17 cellular contexts compared by ENCODE assay signal in genomic region chr2:214196260-214196659, GRCh38.
DNase-seq lines count a peak whose midpoint lies in the region; ATAC-seq, FAIRE-seq and TF ChIP-seq lines count a peak whose summit lies in the region.
"Had no signal": no experiment of that assay in that cellular context is flagged by ENCODE, and none has a peak within 500 bp of the region (broad histone marks: within the 10 kb centered on the region; RNA-seq: fewer than 3 reads in every experiment).

No MANE protein-coding gene starts in this region.

- H3K4me3 ChIP-seq in IMR-90 (ENCODE audit: insufficient read depth, low read depth, low read length) (no peak overlapping the region), fibroblast of lung (replicated peaks in 1 of 4; ENCODE audit: control extremely low read depth in 1 of 4, insufficient read depth in 1 of 4, low read depth in 3 of 4, low read length in 4 of 4) (no peak overlapping the region), HepG2 (replicated peaks in 1 of 3; ENCODE audit: insufficient read depth in 1 of 3, low read depth in 2 of 3, low read length in 3 of 3) (no peak overlapping the region), trophoblast cell (ENCODE audit: low read depth, low read length) (no peak overlapping the region)
- H3K4me3 ChIP-seq: BLaER1, GM23338 had no signal

- in situ Hi-C loops in IMR-90 (cut with MboI; ENCODE audit: low sequenced_read_pairs) = no loop called here
- in situ Hi-C loops in HepG2 (cut with HindIII; ENCODE audit: extremely low pct_ligation_motif_present, low pct_unique_long_range_greater_than_20kb) = no loop called here

- H2AK5ac ChIP-seq in IMR-90 (ENCODE audit: low read depth, low read length) = no peak overlapping the region
- no peak overlapping the region for H2AK5ac ChIP-seq in trophoblast cell (ENCODE audit: low read length)

- no peak overlapping the region for H3K4me3 Mint-ChIP-seq in T-cell
- H3K4me3 Mint-ChIP-seq in natural killer cell treated with Interleukin-12 subunit alpha and Interleukin-12 subunit beta and Interleukin-15 and Interleukin-18, amount 100 ng/mL, for 72 hours = no peak overlapping the region
- H3K4me3 Mint-ChIP-seq: CD14-positive monocyte; CD4-positive, alpha-beta memory T cell; GM23338 had no signal

- no peak for TF ChIP-seq POLR2A in IMR-90 (IDR thresholded peaks at IDR 0.05; ENCODE audit: low read depth, low read length)
- no peak for TF ChIP-seq POLR2A in HepG2 (IDR thresholded peaks at IDR 0.05; ENCODE audit: insufficient read depth in 1 of 2, low read depth in 2 of 2, low read length in 2 of 2)

- TF ChIP-seq RAD21 in IMR-90 (IDR thresholded peaks at IDR 0.05; ENCODE audit: low read length) (no peak), HepG2 (CRISPR knock-in tag; IDR thresholded peaks at IDR 0.05) (no peak)

- intact Hi-C loops in IMR-90 (cut with micrococcal nuclease) = no loop called here
- intact Hi-C loops in HepG2 (cut with micrococcal nuclease; ENCODE audit: unreplicated experiment) = no loop called here

- H2BK15ac ChIP-seq in IMR-90 (ENCODE audit: low read depth, low read length) = no peak overlapping the region

- TF ChIP-seq EP300 in HepG2 (IDR thresholded peaks at IDR 0.05; ENCODE audit: low read depth in 2 of 2, low read length in 2 of 2) (no peak), HepG2 (CRISPR knock-in tag; IDR thresholded peaks at IDR 0.05; ENCODE audit: borderline replicate concordance) (no peak)

- H2BK5ac ChIP-seq in IMR-90 (ENCODE audit: low read depth, low read length, poor library complexity, severe bottlenecking) = no peak overlapping the region
- no peak overlapping the region for H2BK5ac ChIP-seq in trophoblast cell (ENCODE audit: low read depth, low read length, poor library complexity)

- no peak overlapping the region for H3K4me2 ChIP-seq in IMR-90 (ENCODE audit: low read depth, low read length)
- H3K4me2 ChIP-seq in fibroblast of lung (ENCODE audit: extremely low read depth, insufficient read depth, low read length) = no peak overlapping the region
- no peak overlapping the region for H3K4me2 ChIP-seq in HepG2 (ENCODE audit: low read depth, low read length)
- no peak overlapping the region for H3K4me2 ChIP-seq in trophoblast cell (ENCODE audit: low read length)
- H3K4me2 ChIP-seq: BLaER1, GM23338 had no signal

- POLR2A ChIA-PET in IMR-90 (lab: Charles Lee; ENCODE audit: unreplicated experiment) (interaction anchor here (0.6 kb wide), 1 partner anchor 139 kb away, joined by 5 read pairs; no protein-coding TSS in a partner anchor), HepG2 (lab: Yijun Ruan, JAX) (no interaction called here), T-cell (lab: Charles Lee) (no interaction called here)

- ATAC-seq in IMR-90 (ENCODE audit: low read depth) (no peak), HepG2 (no peak), T-cell (replicated peaks in 1 of 4) (no peak)
- ATAC-seq in natural killer cell treated with Interleukin-12 subunit alpha and Interleukin-12 subunit beta and Interleukin-15 and Interleukin-18, amount 100 ng/mL, for 72 hours = no peak
- ATAC-seq: GM23338 had no signal

- no peak overlapping the region for H2BK12ac ChIP-seq in trophoblast cell (ENCODE audit: low read length)

- no peak overlapping the region for H4K91ac ChIP-seq in IMR-90 (ENCODE audit: insufficient read depth, low read depth, low read length)
- no peak overlapping the region for H4K91ac ChIP-seq in trophoblast cell (ENCODE audit: low read depth, low read length)

- H2BK120ac ChIP-seq in IMR-90 (ENCODE audit: low read depth, low read length) (no peak overlapping the region), trophoblast cell (ENCODE audit: insufficient read depth, low read length, poor library complexity) (no peak overlapping the region)

- H3K4me1 Mint-ChIP-seq in T-cell = no peaks in the 10 kb centered on the region
- no peaks in the 10 kb centered on the region for H3K4me1 Mint-ChIP-seq in natural killer cell treated with Interleukin-12 subunit alpha and Interleukin-12 subunit beta and Interleukin-15 and Interleukin-18, amount 100 ng/mL, for 72 hours (ENCODE audit: low read depth in 2 of 2)
- H3K4me1 Mint-ChIP-seq: CD14-positive monocyte; CD4-positive, alpha-beta memory T cell had no signal

- H3K79me1 ChIP-seq in IMR-90 (ENCODE audit: low read depth in 1 of 2, low read length in 2 of 2) (no peaks in the 10 kb centered on the region), trophoblast cell (ENCODE audit: low read length) (no peaks in the 10 kb centered on the region)

- H3K9ac ChIP-seq in IMR-90 (ENCODE audit: low read depth, low read length) (no peak overlapping the region), fibroblast of lung (ENCODE audit: insufficient read depth, low read length) (no peak overlapping the region), HepG2 (ENCODE audit: insufficient read depth, low read depth, low read length) (no peak overlapping the region), trophoblast cell (ENCODE audit: low read length) (no peak overlapping the region)
- H3K9ac ChIP-seq: BLaER1 had no signal

- H4K8ac ChIP-seq in IMR-90 (ENCODE audit: low read depth in 2 of 2, low read length in 2 of 2) = no peak overlapping the region
- H4K8ac ChIP-seq in trophoblast cell (ENCODE audit: low read depth, low read length) = no peak overlapping the region

- no CpG with 5 or more reads among the region's 2 CpGs for WGBS in IMR-90 (ENCODE audit: extremely low coverage in 2 of 2, insufficient read length in 1 of 2), 2 experiments
- WGBS in HepG2 (ENCODE audit: low lambda C conversion rate) = 0% methylated on average over 2 of the region's 2 CpGs
- no CpG with 5 or more reads among the region's 2 CpGs for WGBS in trophoblast cell (ENCODE audit: extremely low coverage, insufficient coverage, insufficient read length)

- H3K27me3 Mint-ChIP-seq in T-cell = no peaks in the 10 kb centered on the region
- H3K27me3 Mint-ChIP-seq in natural killer cell treated with Interleukin-12 subunit alpha and Interleukin-12 subunit beta and Interleukin-15 and Interleukin-18, amount 100 ng/mL, for 72 hours = no peaks in the 10 kb centered on the region
- H3K27me3 Mint-ChIP-seq: CD4-positive, alpha-beta memory T cell had no signal

- DNase-seq in IMR-90 (no peak), fibroblast of lung (ENCODE audit: low read depth in 2 of 2) (no peak), HepG2 (ENCODE audit: low spot score) (no peak), trophoblast cell (peak; percentile 2 to 28), NCI-H1436 treated with DMSO at 0.1 percent for 48 hours (lab: John Stamatoyannopoulos, UW) (no peak), T-cell (no peak)
- DNase-seq in natural killer cell treated with Interleukin-12 subunit alpha and Interleukin-12 subunit beta and Interleukin-15 and Interleukin-18, amount 100 ng/mL, for 72 hours (ENCODE audit: low spot score) = no peak
- DNase-seq: 8988T; CD4-positive, alpha-beta memory T cell; DMS79 treated with DMSO at 0.1 percent for 48 hours; GF-D8; HCEC 1CT had no signal

- H3K36me3 ChIP-seq in IMR-90 (ENCODE audit: control insufficient read depth, insufficient read depth, low read length) (no peaks in the 10 kb centered on the region), fibroblast of lung (ENCODE audit: control insufficient read depth, insufficient read depth, low read length) (no peaks in the 10 kb centered on the region), HepG2 (replicated peaks in 1 of 2; ENCODE audit: control insufficient read depth in 1 of 2, insufficient read depth in 2 of 2, low read length in 2 of 2) (no peaks in the 10 kb centered on the region), trophoblast cell (ENCODE audit: control insufficient read depth in 1 of 2, insufficient read depth in 2 of 2, low read length in 2 of 2) (no peaks in the 10 kb centered on the region)
- H3K36me3 ChIP-seq: BLaER1 had no signal

- no peaks in the 10 kb centered on the region for H3K27me3 ChIP-seq in IMR-90 (ENCODE audit: control insufficient read depth, insufficient read depth, low read length)
- H3K27me3 ChIP-seq in fibroblast of lung (ENCODE audit: control insufficient read depth, insufficient read depth, low read length) = no peaks in the 10 kb centered on the region
- H3K27me3 ChIP-seq in HepG2 (ENCODE audit: control insufficient read depth in 1 of 2, insufficient read depth in 2 of 2, low read length in 2 of 2) = no peaks in the 10 kb centered on the region
- no peaks in the 10 kb centered on the region for H3K27me3 ChIP-seq in trophoblast cell (ENCODE audit: insufficient read depth, low read length)
- H3K27me3 ChIP-seq: BLaER1 had no signal

- no peak overlapping the region for H3K27ac Mint-ChIP-seq in T-cell
- H3K27ac Mint-ChIP-seq in natural killer cell treated with Interleukin-12 subunit alpha and Interleukin-12 subunit beta and Interleukin-15 and Interleukin-18, amount 100 ng/mL, for 72 hours = no peak overlapping the region
- H3K27ac Mint-ChIP-seq: CD14-positive monocyte; CD4-positive, alpha-beta memory T cell; GM23338 had no signal

- FAIRE-seq in HepG2 (lab: Jason Lieb, UNC) = no peak
- FAIRE-seq: GM19239, H54 had no signal

- H3K4ac ChIP-seq in IMR-90 (ENCODE audit: low read depth, low read length) (no peak overlapping the region), trophoblast cell (ENCODE audit: low read depth, low read length) (no peak overlapping the region)

- H2AFZ ChIP-seq in IMR-90 (replicated peaks; ENCODE audit: low read length, poor library complexity) (no peak overlapping the region), fibroblast of lung (ENCODE audit: low read length) (peak overlapping the region; percentile 26), HepG2 (ENCODE audit: low read length) (no peak overlapping the region), trophoblast cell (ENCODE audit: insufficient read depth, low read length, poor library complexity) (no peak overlapping the region)
- H2AFZ ChIP-seq: GM23338 had no signal

- CTCF ChIA-PET in IMR-90 (lab: Yijun Ruan, JAX) (interaction anchor here (0.6 kb wide), 1 partner anchor 900 kb away, joined by 3 read pairs; no protein-coding TSS in a partner anchor), HepG2 (lab: Yijun Ruan, JAX; ENCODE audit: low intra/inter-chr PET ratio, low total read pairs) (no interaction called here), T-cell (lab: Charles Lee) (interaction anchor here in 1 of 2 donors (0.5 kb wide), 1 partner anchor 82 kb away, joined by 4 read pairs; no protein-coding TSS in a partner anchor)

- no peak overlapping the region for H3K27ac ChIP-seq in IMR-90 (ENCODE audit: insufficient read depth, low read length)
- no peak overlapping the region for H3K27ac ChIP-seq in fibroblast of lung (ENCODE audit: insufficient read depth, low read length)
- H3K27ac ChIP-seq in HepG2 (ENCODE audit: extremely low read length, insufficient read depth, low read length) = no peak overlapping the region
- no peak overlapping the region for H3K27ac ChIP-seq in trophoblast cell (ENCODE audit: low read depth, low read length)
- H3K27ac ChIP-seq: BLaER1 had no signal

- H4K20me1 ChIP-seq in IMR-90 (ENCODE audit: insufficient read depth, low read length) (no peaks in the 10 kb centered on the region), fibroblast of lung (ENCODE audit: control insufficient read depth, extremely low read depth, insufficient read depth, low read length) (no peaks in the 10 kb centered on the region), HepG2 (ENCODE audit: insufficient read depth, low read length) (no peaks in the 10 kb centered on the region)
- H4K20me1 ChIP-seq: BLaER1 had no signal

- H3K9me3 ChIP-seq in IMR-90 (ENCODE audit: control insufficient read depth, insufficient read depth, low read length) = no peaks in the 10 kb centered on the region
- H3K9me3 ChIP-seq in fibroblast of lung (ENCODE audit: control insufficient read depth, insufficient read depth, low read depth, low read length) = no peaks in the 10 kb centered on the region
- no peaks in the 10 kb centered on the region for H3K9me3 ChIP-seq in HepG2 (ENCODE audit: low read length)
- no peaks in the 10 kb centered on the region for H3K9me3 ChIP-seq in trophoblast cell (ENCODE audit: insufficient read depth, low read depth, low read length)
- H3K9me3 ChIP-seq: BLaER1 had no signal

- H4K5ac ChIP-seq in IMR-90 (ENCODE audit: low read depth, low read length) = no peak overlapping the region

- H3K9me3 Mint-ChIP-seq in T-cell = peaks cover 0 to 6% (median 0%) of the 10 kb centered on the region in 3 donors
- H3K9me3 Mint-ChIP-seq in natural killer cell treated with Interleukin-12 subunit alpha and Interleukin-12 subunit beta and Interleukin-15 and Interleukin-18, amount 100 ng/mL, for 72 hours = peaks cover 18% of the 10 kb centered on the region
- H3K9me3 Mint-ChIP-seq: GM23338 had no signal

- H3K36me3 Mint-ChIP-seq in T-cell = no peaks in the 10 kb centered on the region
- no peaks in the 10 kb centered on the region for H3K36me3 Mint-ChIP-seq in natural killer cell treated with Interleukin-12 subunit alpha and Interleukin-12 subunit beta and Interleukin-15 and Interleukin-18, amount 100 ng/mL, for 72 hours
- H3K36me3 Mint-ChIP-seq: CD14-positive monocyte; CD4-positive, alpha-beta memory T cell had no signal

- H3K79me2 ChIP-seq in fibroblast of lung (ENCODE audit: control insufficient read depth, insufficient read depth, low read length) (no peaks in the 10 kb centered on the region), HepG2 (ENCODE audit: insufficient read depth, low read length) (no peaks in the 10 kb centered on the region), trophoblast cell (ENCODE audit: control insufficient read depth, insufficient read depth, low read length, poor library complexity) (no peaks in the 10 kb centered on the region)

- BruUV-seq in IMR-90 (replicated peaks; lab: Mats Ljungman, UMichigan) (no TSS peak), HepG2 (replicated peaks; lab: Mats Ljungman, UMichigan) (no TSS peak)

- dilution Hi-C loops in IMR-90 (cut with HindIII; ENCODE audit: low sequenced_read_pairs, unreplicated experiment) = no loop called here

- TF ChIP-seq CTCF in IMR-90 (conservative IDR thresholded peaks at IDR 0.05; ENCODE audit: low read depth, low read length) (no peak), fibroblast of lung (conservative IDR thresholded peaks at IDR 0.05 in 1 of 2, IDR thresholded peaks at IDR 0.05 in 1 of 2; ENCODE audit: low read depth in 1 of 2, low read length in 2 of 2) (no peak), HepG2 (CRISPR knock-in tag; IDR thresholded peaks at IDR 0.05) (no peak)

- no peak overlapping the region for H3K18ac ChIP-seq in IMR-90 (ENCODE audit: low read depth, low read length)
- H3K18ac ChIP-seq in trophoblast cell (ENCODE audit: low read length) = no peak overlapping the region

- H3K14ac ChIP-seq in IMR-90 (replicated peaks; ENCODE audit: low read depth, low read length) = no peak overlapping the region
- H3K14ac ChIP-seq in trophoblast cell (ENCODE audit: low read length) = no peak overlapping the region

- H3K4me1 ChIP-seq in IMR-90 (ENCODE audit: control insufficient read depth, insufficient read depth, low read length) (peaks cover 2% of the 10 kb centered on the region; the same call in 1 of the 2 replicates), fibroblast of lung (ENCODE audit: control insufficient read depth, extremely low read depth, insufficient read depth, low read length) (peaks cover 2% of the 10 kb centered on the region), HepG2 (ENCODE audit: insufficient read depth, low read length) (no peaks in the 10 kb centered on the region), trophoblast cell (ENCODE audit: control insufficient read depth in 1 of 2, insufficient read depth in 2 of 2, low read length in 2 of 2) (no peaks in the 10 kb centered on the region)
- H3K4me1 ChIP-seq: BLaER1 had no signal

- no peak overlapping the region for H3K56ac ChIP-seq in IMR-90 (ENCODE audit: extremely low read depth, insufficient read depth, low read length)

- no peak overlapping the region for H4K12ac ChIP-seq in trophoblast cell (ENCODE audit: low read depth, low read length)

- H3K23ac ChIP-seq in IMR-90 (ENCODE audit: low read depth, low read length) = no peak overlapping the region
- H3K23ac ChIP-seq in trophoblast cell (ENCODE audit: low read length) = no peak overlapping the region

- no peaks in the 10 kb centered on the region for H3K9me1 ChIP-seq in IMR-90 (ENCODE audit: insufficient read depth, low read length)

- H2AK9ac ChIP-seq in IMR-90 (replicated peaks; ENCODE audit: low read depth, low read length, poor library complexity) = no peak overlapping the region

- H2BK20ac ChIP-seq in IMR-90 (ENCODE audit: low read depth, low read length) = no peak overlapping the region

Comparison
In these comparisons a context has a peak if more than half of its experiments do, and no peak if none do; other contexts are left out.
1. DNase-seq: peak in trophoblast cell (2 of 2); none in IMR-90 (single experiment), fibroblast of lung (0 of 2), HepG2 (single experiment), NCI-H1436 treated with DMSO at 0.1 percent for 48 hours (single experiment), T-cell (0 of 34) and natural killer cell treated with Interleukin-12 subunit alpha and Interleukin-12 subunit beta and Interleukin-15 and Interleukin-18, amount 100 ng/mL, for 72 hours (single experiment).